ENCODE assay signal across 30 cellular contexts in genomic region chr4:8602686-8603430, GRCh38. TPM values are rescaled to one million over a fixed set of nuclear protein-coding genes. Genes with fewer than 3 reads are reported as not detected.
"Had no signal": no experiment of that assay in that cellular context is flagged by ENCODE, and none has a peak within 500 bp of the region (broad histone marks: within the 10 kb centered on the region; RNA-seq: fewer than 3 reads in every experiment).

No MANE protein-coding gene starts in this region.

- H3K4me3 Mint-ChIP-seq: activated B cell treated with CpG ODN at 0.5 μM for 24 hours; activated CD4-positive, alpha-beta memory T cell treated with anti-CD3 and anti-CD28 coated beads for 36 hours; activated naive CD4-positive, alpha-beta T cell treated with anti-CD3 and anti-CD28 coated beads, Interleukin-2, amount 10 ng/mL, durations not matched to agents 7 days and 5 days; activated naive CD8-positive, alpha-beta T cell; activated naive CD8-positive, alpha-beta T cell treated with anti-CD3 and anti-CD28 coated beads, Interleukin-2, amount 50 U/mL, for 24 hours; brain; T-helper 1 cell treated with Interleukin-12 subunit alpha and Interleukin-12 subunit beta and Interleukin-4 antibody, amounts not matched to agents 30 μg/mL and 1 μg/mL, for 36 hours; T-helper 2 cell treated with Interferon-gamma antibody and Interleukin-4, amounts not matched to agents 5 μg/mL and 100 μg/mL, for 36 hours had no signal

- H3K36me3 Mint-ChIP-seq: activated CD4-positive, alpha-beta memory T cell treated with anti-CD3 and anti-CD28 coated beads for 36 hours; activated naive CD4-positive, alpha-beta T cell treated with anti-CD3 and anti-CD28 coated beads, Interleukin-2, amount 10 ng/mL, durations not matched to agents 7 days and 5 days; activated naive CD8-positive, alpha-beta T cell; brain had no signal

- H3K9ac ChIP-seq: SK-N-SH had no signal

- H3K9me3 Mint-ChIP-seq: activated B cell treated with CpG ODN at 0.5 μM for 24 hours; activated CD4-positive, alpha-beta memory T cell treated with anti-CD3 and anti-CD28 coated beads for 36 hours; activated naive CD4-positive, alpha-beta T cell treated with anti-CD3 and anti-CD28 coated beads, Interleukin-2, amount 10 ng/mL, durations not matched to agents 7 days and 5 days; activated naive CD8-positive, alpha-beta T cell treated with anti-CD3 and anti-CD28 coated beads, Interleukin-2, amount 50 U/mL, for 24 hours; brain; T-helper 1 cell treated with Interleukin-12 subunit alpha and Interleukin-12 subunit beta and Interleukin-4 antibody, amounts not matched to agents 30 μg/mL and 1 μg/mL, for 36 hours; T-helper 2 cell treated with Interferon-gamma antibody and Interleukin-4, amounts not matched to agents 5 μg/mL and 100 μg/mL, for 36 hours had no signal

- H3K4me2 ChIP-seq: SK-N-SH had no signal

- H3K27me3 Mint-ChIP-seq: activated B cell treated with CpG ODN at 0.5 μM for 24 hours; activated CD4-positive, alpha-beta memory T cell treated with anti-CD3 and anti-CD28 coated beads for 36 hours; activated naive CD4-positive, alpha-beta T cell treated with anti-CD3 and anti-CD28 coated beads, Interleukin-2, amount 10 ng/mL, durations not matched to agents 7 days and 5 days; activated naive CD8-positive, alpha-beta T cell; activated naive CD8-positive, alpha-beta T cell treated with anti-CD3 and anti-CD28 coated beads, Interleukin-2, amount 50 U/mL, for 24 hours had no signal

- H3K27ac ChIP-seq: SJSA1, VCaP had no signal

- DNase-seq: activated B cell treated with CpG ODN at 0.5 μM for 24 hours; activated CD4-positive, alpha-beta memory T cell treated with anti-CD3 and anti-CD28 coated beads for 36 hours; activated CD4-positive, alpha-beta T cell treated with anti-CD3 and anti-CD28 coated beads for 4 hours; activated CD4-positive, alpha-beta T cell treated with anti-CD3 and anti-CD28 coated beads, Interleukin-2, amount 50 U/mL, for 1 hour; activated CD4-positive, CD25-positive, alpha-beta regulatory T cell treated with anti-CD3 and anti-CD28 coated beads, Interleukin-2, amount 50 U/mL, for 72 hours; activated CD8-positive, alpha-beta memory T cell treated with anti-CD3 and anti-CD28 coated beads, Interleukin-2, amount 50 U/mL, for 48 hours; activated effector memory CD4-positive, alpha-beta T cell treated with Interleukin-2 at 50 U/mL for 16 hours; activated naive CD4-positive, alpha-beta T cell treated with anti-CD3 and anti-CD28 coated beads, Interleukin-2, amount 10 ng/mL, durations not matched to agents 7 days and 5 days; activated naive CD8-positive, alpha-beta T cell treated with anti-CD3 and anti-CD28 coated beads, Interleukin-2, amount 50 U/mL, for 24 hours; activated T-cell treated with anti-CD3 and anti-CD28 coated beads, Interleukin-2, amount 50 U/mL, for 48 hours; anterior cingulate cortex; central memory CD4-positive, alpha-beta T cell; NCI-H1048; NCI-H1105 treated with DMSO at 0.1 percent for 48 hours; NCI-H1436 treated with DMSO at 0.1 percent for 48 hours; NCI-H1694 treated with DMSO at 0.1 percent for 48 hours; NCI-H2029; NCI-H345; NCI-H524 treated with DMSO at 0.1 percent for 48 hours; RPMI8226; SHP77 treated with DMSO at 0.1 percent for 48 hours; SK-N-SH had no signal

- H3K27ac Mint-ChIP-seq: activated B cell treated with CpG ODN at 0.5 μM for 24 hours; activated CD4-positive, alpha-beta memory T cell treated with anti-CD3 and anti-CD28 coated beads for 36 hours; activated naive CD4-positive, alpha-beta T cell treated with anti-CD3 and anti-CD28 coated beads, Interleukin-2, amount 10 ng/mL, durations not matched to agents 7 days and 5 days; activated naive CD8-positive, alpha-beta T cell; activated naive CD8-positive, alpha-beta T cell treated with anti-CD3 and anti-CD28 coated beads, Interleukin-2, amount 50 U/mL, for 24 hours; brain; T-helper 1 cell treated with Interleukin-12 subunit alpha and Interleukin-12 subunit beta and Interleukin-4 antibody, amounts not matched to agents 30 μg/mL and 1 μg/mL, for 36 hours; T-helper 2 cell treated with Interferon-gamma antibody and Interleukin-4, amounts not matched to agents 5 μg/mL and 100 μg/mL, for 36 hours had no signal

- H3K4me3 ChIP-seq: SJSA1 had no signal

- H3K9me3 ChIP-seq: SJSA1, SK-N-SH had no signal

- H3K27me3 ChIP-seq: SJSA1 had no signal

- H3K4me1 Mint-ChIP-seq: activated B cell treated with CpG ODN at 0.5 μM for 24 hours; activated naive CD8-positive, alpha-beta T cell treated with anti-CD3 and anti-CD28 coated beads, Interleukin-2, amount 50 U/mL, for 24 hours had no signal

- ATAC-seq: activated naive CD8-positive, alpha-beta T cell treated with anti-CD3 and anti-CD28 coated beads, Interleukin-2, amount 50 U/mL, for 24 hours; Panc1 had no signal

RNA-seq across cellular contexts. Expression of gene CPZ, which starts 10.3 kb away (rescaled TPM):
- total RNA-seq: activated B cell treated with CpG ODN at 0.5 μM for 24 hours; activated CD4-positive, alpha-beta memory T cell treated with anti-CD3 and anti-CD28 coated beads for 36 hours had no signal

RNA-seq across cellular contexts. Expression of gene GPR78, which starts 22.7 kb away (rescaled TPM):
- total RNA-seq: activated B cell treated with CpG ODN at 0.5 μM for 24 hours; activated CD4-positive, alpha-beta memory T cell treated with anti-CD3 and anti-CD28 coated beads for 36 hours; NCI-H460 had no signal
